34 cellular contexts compared by ENCODE assay signal in genomic region chr1:110200190-110200589, GRCh38. TPM values are rescaled to one million over a fixed set of nuclear protein-coding genes. Genes with fewer than 3 reads are reported as not detected.
"Had no signal": no experiment of that assay in that cellular context is flagged by ENCODE, and none has a peak within 500 bp of the region (broad histone marks: within the 10 kb centered on the region; RNA-seq: fewer than 3 reads in every experiment).

No MANE protein-coding gene starts in this region.

- H3K4me2 ChIP-seq: SK-N-SH had no signal

- H3K9me3 Mint-ChIP-seq: activated CD4-positive, alpha-beta T cell treated with anti-CD3 and anti-CD28 coated beads, Interleukin-2, amount 10 ng/mL, durations not matched to agents 7 days and 5 days; activated naive CD4-positive, alpha-beta T cell treated with anti-CD3 and anti-CD28 coated beads, Interleukin-2, amount 10 ng/mL, durations not matched to agents 7 days and 5 days; activated naive CD8-positive, alpha-beta T cell treated with anti-CD3 and anti-CD28 coated beads, Interleukin-2, amount 50 U/mL, for 24 hours; activated T-cell treated with anti-CD3 and anti-CD28 coated beads, Interleukin-2, amount 50 U/mL, for 4 hours; central memory CD8-positive, alpha-beta T cell; T-helper 1 cell treated with Interleukin-12 subunit alpha and Interleukin-12 subunit beta and Interleukin-4 antibody, amounts not matched to agents 30 μg/mL and 1 μg/mL, for 36 hours; T-helper 2 cell treated with Interferon-gamma antibody and Interleukin-4, amounts not matched to agents 5 μg/mL and 100 μg/mL, for 36 hours had no signal

- H3K36me3 ChIP-seq: cardiac muscle cell, Peyer's patch, SJSA1 had no signal

- H3K27me3 Mint-ChIP-seq: activated CD4-positive, alpha-beta T cell treated with anti-CD3 and anti-CD28 coated beads, Interleukin-2, amount 10 ng/mL, durations not matched to agents 7 days and 5 days; activated naive CD4-positive, alpha-beta T cell treated with anti-CD3 and anti-CD28 coated beads, Interleukin-2, amount 10 ng/mL, durations not matched to agents 7 days and 5 days; activated naive CD8-positive, alpha-beta T cell; activated naive CD8-positive, alpha-beta T cell treated with anti-CD3 and anti-CD28 coated beads, Interleukin-2, amount 50 U/mL, for 24 hours; central memory CD8-positive, alpha-beta T cell had no signal

- H3K4me3 ChIP-seq: cardiac muscle cell, Peyer's patch, SJSA1 had no signal

- H3K9ac ChIP-seq: SK-N-SH had no signal

- H3K27me3 ChIP-seq: cardiac muscle cell, Peyer's patch, SJSA1 had no signal

- H3K4me3 Mint-ChIP-seq: activated CD4-positive, alpha-beta T cell treated with anti-CD3 and anti-CD28 coated beads, Interleukin-2, amount 10 ng/mL, durations not matched to agents 7 days and 5 days; activated CD8-positive, alpha-beta T cell treated with anti-CD3 and anti-CD28 coated beads, Interleukin-2, amount 10 ng/mL, durations not matched to agents 7 days and 5 days; activated naive CD4-positive, alpha-beta T cell treated with anti-CD3 and anti-CD28 coated beads, Interleukin-2, amount 10 ng/mL, durations not matched to agents 7 days and 5 days; activated naive CD8-positive, alpha-beta T cell; activated naive CD8-positive, alpha-beta T cell treated with anti-CD3 and anti-CD28 coated beads, Interleukin-2, amount 50 U/mL, for 24 hours; activated T-cell treated with anti-CD3 and anti-CD28 coated beads, Interleukin-2, amount 50 U/mL, for 4 hours; central memory CD8-positive, alpha-beta T cell; T-helper 1 cell treated with Interleukin-12 subunit alpha and Interleukin-12 subunit beta and Interleukin-4 antibody, amounts not matched to agents 30 μg/mL and 1 μg/mL, for 36 hours; T-helper 2 cell treated with Interferon-gamma antibody and Interleukin-4, amounts not matched to agents 5 μg/mL and 100 μg/mL, for 36 hours had no signal

- H3K27ac ChIP-seq: cardiac muscle cell, Peyer's patch, SJSA1 had no signal

- DNase-seq: activated CD4-positive, alpha-beta T cell treated with anti-CD3 and anti-CD28 coated beads, Interleukin-2, amount 10 ng/mL, durations not matched to agents 7 days and 5 days; activated CD4-positive, alpha-beta T cell treated with anti-CD3 and anti-CD28 coated beads, Interleukin-2, amount 50 U/mL, for 48 hours; activated CD8-positive, alpha-beta T cell treated with anti-CD3 and anti-CD28 coated beads, Interleukin-2, amount 10 ng/mL, durations not matched to agents 7 days and 5 days; activated effector memory CD4-positive, alpha-beta T cell treated with Interleukin-2 at 50 U/mL for 16 hours; activated naive CD4-positive, alpha-beta T cell treated with anti-CD3 and anti-CD28 coated beads, Interleukin-2, amount 10 ng/mL, durations not matched to agents 7 days and 5 days; activated naive CD8-positive, alpha-beta T cell treated with anti-CD3 and anti-CD28 coated beads, Interleukin-2, amount 50 U/mL, for 24 hours; activated T-cell treated with anti-CD3 and anti-CD28 coated beads, Interleukin-2, amount 50 U/mL, for 4 hours; aorta; Karpas-422; KBM-7; NCI-H1105; NCI-H1417 treated with DMSO at 0.1 percent for 48 hours; NCI-H1694; NCI-H1930; NCI-H2081 treated with DMSO at 0.1 percent for 48 hours; NCI-H2171 treated with DMSO at 0.1 percent for 48 hours; NCI-H2227 treated with DMSO at 0.1 percent for 48 hours; NCI-H446; NCI-H510A treated with DMSO at 0.1 percent for 48 hours; NCI-H69; NCI-H82; NK-92 treated with Interleukin-12 subunit alpha and Interleukin-12 subunit beta, amount 100 ng/mL, for 24 hours; PC-3; Peyer's patch; RPMI8226; SHP77 treated with DMSO at 0.1 percent for 48 hours; SK-N-SH had no signal

- H3K9me3 ChIP-seq: Peyer's patch, SJSA1, SK-N-SH had no signal

- H3K27ac Mint-ChIP-seq: activated CD4-positive, alpha-beta T cell treated with anti-CD3 and anti-CD28 coated beads, Interleukin-2, amount 10 ng/mL, durations not matched to agents 7 days and 5 days; activated CD8-positive, alpha-beta T cell treated with anti-CD3 and anti-CD28 coated beads, Interleukin-2, amount 10 ng/mL, durations not matched to agents 7 days and 5 days; activated naive CD4-positive, alpha-beta T cell treated with anti-CD3 and anti-CD28 coated beads, Interleukin-2, amount 10 ng/mL, durations not matched to agents 7 days and 5 days; activated naive CD8-positive, alpha-beta T cell; activated naive CD8-positive, alpha-beta T cell treated with anti-CD3 and anti-CD28 coated beads, Interleukin-2, amount 50 U/mL, for 24 hours; T-helper 1 cell treated with Interleukin-12 subunit alpha and Interleukin-12 subunit beta and Interleukin-4 antibody, amounts not matched to agents 30 μg/mL and 1 μg/mL, for 36 hours; T-helper 2 cell treated with Interferon-gamma antibody and Interleukin-4, amounts not matched to agents 5 μg/mL and 100 μg/mL, for 36 hours had no signal

- H3K36me3 Mint-ChIP-seq: activated naive CD4-positive, alpha-beta T cell treated with anti-CD3 and anti-CD28 coated beads, Interleukin-2, amount 10 ng/mL, durations not matched to agents 7 days and 5 days; activated naive CD8-positive, alpha-beta T cell had no signal

- ATAC-seq: activated CD8-positive, alpha-beta T cell treated with anti-CD3 and anti-CD28 coated beads, Interleukin-2, amount 10 ng/mL, durations not matched to agents 7 days and 5 days; activated naive CD8-positive, alpha-beta T cell treated with anti-CD3 and anti-CD28 coated beads, Interleukin-2, amount 50 U/mL, for 24 hours; activated T-cell treated with anti-CD3 and anti-CD28 coated beads, Interleukin-2, amount 50 U/mL, for 4 hours; PC-3 had no signal

RNA-seq across cellular contexts. Expression of gene SLC6A17, which starts 49.9 kb away (rescaled TPM):
- total RNA-seq: activated CD4-positive, alpha-beta T cell treated with anti-CD3 and anti-CD28 coated beads, Interleukin-2, amount 10 ng/mL, durations not matched to agents 7 days and 5 days; activated CD8-positive, alpha-beta T cell treated with anti-CD3 and anti-CD28 coated beads, Interleukin-2, amount 10 ng/mL, durations not matched to agents 7 days and 5 days; MCF 10A; PC-3 had no signal
- polyA plus RNA-seq: cardiac muscle cell had no signal
